In genomic region chr12:23648546-23648945, GRCh38 we compare ENCODE assay signal across 28 cellular contexts.
"Had no signal": no experiment of that assay in that cellular context is flagged by ENCODE, and none has a peak within 500 bp of the region (broad histone marks: within the 10 kb centered on the region; RNA-seq: fewer than 3 reads in every experiment).

No MANE protein-coding gene starts in this region.

- FAIRE-seq: colon, endothelial cell of umbilical vein, frontal cortex had no signal

- H3K36me3 ChIP-seq: colonic mucosa, esophagus muscularis mucosa, esophagus squamous epithelium, gastrocnemius medialis, gastroesophageal sphincter, heart left ventricle, heart right ventricle had no signal

- ATAC-seq: effector memory CD8-positive, alpha-beta T cell; esophagus mucosa; foreskin keratinocyte; gastrocnemius medialis; gastroesophageal sphincter; heart left ventricle; heart right ventricle had no signal

- H3K27ac ChIP-seq: colonic mucosa, coronary artery, dorsolateral prefrontal cortex, epithelial cell of prostate, esophagus muscularis mucosa, esophagus squamous epithelium, foreskin keratinocyte, gastrocnemius medialis, gastroesophageal sphincter, heart left ventricle, heart right ventricle had no signal

- H3K27ac Mint-ChIP-seq: dendritic cell treated with granulocyte-macrophage colony-stimulating factor and Interleukin-4, amounts not matched to agents 40 ng/mL and 50 ng/mL, for 4 days; effector memory CD8-positive, alpha-beta T cell; endodermal cell had no signal

- H3K4me3 Mint-ChIP-seq: dendritic cell treated with granulocyte-macrophage colony-stimulating factor and Interleukin-4, amounts not matched to agents 40 ng/mL and 50 ng/mL, for 4 days; effector memory CD8-positive, alpha-beta T cell; endodermal cell had no signal

- DNase-seq: colonic mucosa; cortex of kidney; dermis blood vessel endothelial cell; dorsolateral prefrontal cortex; effector CD4-positive, alpha-beta T cell; effector CD8-positive, alpha-beta T cell; effector memory CD4-positive, alpha-beta T cell; effector memory CD8-positive, alpha-beta T cell; endodermal cell; erythroblast; esophagus squamous epithelium; foreskin fibroblast; foreskin keratinocyte; foreskin melanocyte; gastrocnemius medialis; glutamatergic neuron; head of caudate nucleus; heart left ventricle; heart right ventricle had no signal

- H3K27me3 ChIP-seq: colonic mucosa, dorsolateral prefrontal cortex, esophagus muscularis mucosa, esophagus squamous epithelium, foreskin keratinocyte, gastrocnemius medialis, gastroesophageal sphincter, heart left ventricle, heart right ventricle had no signal

- H3K27me3 Mint-ChIP-seq: dendritic cell treated with granulocyte-macrophage colony-stimulating factor and Interleukin-4, amounts not matched to agents 40 ng/mL and 50 ng/mL, for 4 days; effector memory CD8-positive, alpha-beta T cell had no signal

- H3K9me3 ChIP-seq: colonic mucosa, gastrocnemius medialis had no signal

- H3K4me3 ChIP-seq: colonic mucosa, coronary artery, dorsolateral prefrontal cortex, esophagus muscularis mucosa, esophagus squamous epithelium, gastrocnemius medialis, gastroesophageal sphincter, heart left ventricle, heart right ventricle had no signal

- H3K4me1 Mint-ChIP-seq: endodermal cell had no signal

- H3K4me1 ChIP-seq: colonic mucosa, esophagus muscularis mucosa, esophagus squamous epithelium, foreskin keratinocyte, gastrocnemius medialis, gastroesophageal sphincter, heart left ventricle, heart right ventricle had no signal
